Comparison of ENCODE assay signal across 27 cellular contexts in genomic region chr4:138177278-138177968, GRCh38.
DNase-seq lines count a peak whose midpoint lies in the region; ATAC-seq, FAIRE-seq and TF ChIP-seq lines count a peak whose summit lies in the region.
"Had no signal": no experiment of that assay in that cellular context is flagged by ENCODE, and none has a peak within 500 bp of the region (broad histone marks: within the 10 kb centered on the region; RNA-seq: fewer than 3 reads in every experiment).

No MANE protein-coding gene starts in this region.

- DNase-seq in MCF 10A (ENCODE audit: unreplicated experiment) (no peak), mammary epithelial cell (no peak), endothelial cell of umbilical vein (ENCODE audit: low read depth, low spot score) (no peak), SIG-M5 (lab: John Stamatoyannopoulos, UW) (no peak), amniotic stem cell (lab: John Stamatoyannopoulos, UW) (no peak)
- DNase-seq: 8988T; activated CD4-positive, alpha-beta T cell treated with anti-CD3 and anti-CD28 coated beads, Interleukin-2, amount 10 ng/mL, durations not matched to agents 7 days and 5 days; activated CD8-positive, alpha-beta memory T cell treated with anti-CD3 and anti-CD28 coated beads, Interleukin-2, amount 50 U/mL, for 4 hours; activated effector memory CD4-positive, alpha-beta T cell treated with Interleukin-2 at 50 U/mL for 16 hours; AML-193; CD4-positive, alpha-beta memory T cell; DMS 273 treated with DMSO at 0.1 percent for 48 hours; effector memory CD4-positive, alpha-beta T cell; foreskin fibroblast; heart left ventricle; NCI-H1105; NCI-H2029; NCI-H82; pancreas; spleen; stimulated activated CD4-positive, alpha-beta T cell treated with anti-CD3 and anti-CD28 coated beads, Interleukin-4, amount 100 ng/mL, for 1 hour had no signal

- H3K79me2 ChIP-seq in mammary epithelial cell (ENCODE audit: insufficient read depth, low read length) (no peaks in the 10 kb centered on the region), endothelial cell of umbilical vein (ENCODE audit: control insufficient read depth, insufficient read depth, low read length) (peaks cover 27% of the 10 kb centered on the region)

- in situ Hi-C loops in mammary epithelial cell (cut with MboI; ENCODE audit: low sequenced_read_pairs in 2 of 2): loop anchor here in 1 of 2 donors (25.0 kb wide), 1 partner anchor 140 kb away; no protein-coding TSS in a partner anchor

- no peak overlapping the region for H3K9ac ChIP-seq in mammary epithelial cell (ENCODE audit: insufficient read depth, low read length)
- no peak overlapping the region for H3K9ac ChIP-seq in endothelial cell of umbilical vein (replicated peaks; ENCODE audit: extremely low read depth, insufficient read depth, low read length)

- H3K4me3 Mint-ChIP-seq in MCF 10A (ENCODE audit: unreplicated experiment): no peak overlapping the region
- H3K4me3 Mint-ChIP-seq: activated CD4-positive, alpha-beta T cell treated with anti-CD3 and anti-CD28 coated beads, Interleukin-2, amount 10 ng/mL, durations not matched to agents 7 days and 5 days; CD4-positive, alpha-beta memory T cell; stimulated activated memory B cell treated with anti-CD40 and anti-IgM and Interleukin-4, amounts not matched to agents 10 μg/mL and 1 μg/mL and 100 μg/mL, for 72 hours had no signal

- H3K4me3 ChIP-seq in mammary epithelial cell (replicated peaks in 1 of 3; ENCODE audit: insufficient read depth in 1 of 3, low read depth in 2 of 3, low read length in 3 of 3): no peak overlapping the region
- H3K4me3 ChIP-seq in endothelial cell of umbilical vein (replicated peaks in 1 of 3; ENCODE audit: insufficient read depth in 1 of 3, low read depth in 1 of 3, low read length in 3 of 3): no peak overlapping the region
- H3K4me3 ChIP-seq: heart left ventricle, lung, pancreas, spleen had no signal

- H3K4me1 Mint-ChIP-seq in MCF 10A (ENCODE audit: insufficient read depth, unreplicated experiment): no peaks in the 10 kb centered on the region
- H3K4me1 Mint-ChIP-seq: activated CD4-positive, alpha-beta T cell treated with anti-CD3 and anti-CD28 coated beads, Interleukin-2, amount 10 ng/mL, durations not matched to agents 7 days and 5 days; CD4-positive, alpha-beta memory T cell; stimulated activated memory B cell treated with anti-CD40 and anti-IgM and Interleukin-4, amounts not matched to agents 10 μg/mL and 1 μg/mL and 100 μg/mL, for 72 hours had no signal

- H3K4me1 ChIP-seq in mammary epithelial cell (ENCODE audit: insufficient read depth, low read length): no peaks in the 10 kb centered on the region
- H3K4me1 ChIP-seq in endothelial cell of umbilical vein (ENCODE audit: control insufficient read depth, extremely low read depth, insufficient read depth, low read length): peaks cover 10% of the 10 kb centered on the region

- no peaks in the 10 kb centered on the region for H3K9me1 ChIP-seq in endothelial cell of umbilical vein (replicated peaks; ENCODE audit: control insufficient read depth, extremely low read depth, insufficient read depth, low read length)

- H3K27ac Mint-ChIP-seq in MCF 10A (ENCODE audit: low read depth, unreplicated experiment): peak overlapping the region; percentile 20
- H3K27ac Mint-ChIP-seq: activated CD4-positive, alpha-beta T cell treated with anti-CD3 and anti-CD28 coated beads, Interleukin-2, amount 10 ng/mL, durations not matched to agents 7 days and 5 days; CD4-positive, alpha-beta memory T cell; stimulated activated memory B cell treated with anti-CD40 and anti-IgM and Interleukin-4, amounts not matched to agents 10 μg/mL and 1 μg/mL and 100 μg/mL, for 72 hours had no signal

- H2AFZ ChIP-seq in mammary epithelial cell (ENCODE audit: low read depth, low read length): no peak overlapping the region
- no peak overlapping the region for H2AFZ ChIP-seq in endothelial cell of umbilical vein (ENCODE audit: low read depth, low read length)

- ATAC-seq in HG02623 (IDR thresholded peaks at IDR 0.05; ENCODE audit: unreplicated experiment) (peak; percentile 70), HG03354 (IDR thresholded peaks at IDR 0.05; ENCODE audit: poor library complexity, severe bottlenecking, unreplicated experiment) (peak; percentile 54), HG03135 (IDR thresholded peaks at IDR 0.05; ENCODE audit: unreplicated experiment) (no peak)
- ATAC-seq: heart left ventricle; pancreas; stimulated activated memory B cell treated with anti-CD40 and anti-IgM and Interleukin-4, amounts not matched to agents 10 μg/mL and 1 μg/mL and 100 μg/mL, for 72 hours had no signal

- H3K27me3 Mint-ChIP-seq in MCF 10A (ENCODE audit: insufficient read depth, unreplicated experiment): no peaks in the 10 kb centered on the region
- H3K27me3 Mint-ChIP-seq: activated CD4-positive, alpha-beta T cell treated with anti-CD3 and anti-CD28 coated beads, Interleukin-2, amount 10 ng/mL, durations not matched to agents 7 days and 5 days; CD4-positive, alpha-beta memory T cell; stimulated activated memory B cell treated with anti-CD40 and anti-IgM and Interleukin-4, amounts not matched to agents 10 μg/mL and 1 μg/mL and 100 μg/mL, for 72 hours had no signal

- no peaks in the 10 kb centered on the region for H3K9me3 Mint-ChIP-seq in MCF 10A (ENCODE audit: unreplicated experiment)
- H3K9me3 Mint-ChIP-seq: activated CD4-positive, alpha-beta T cell treated with anti-CD3 and anti-CD28 coated beads, Interleukin-2, amount 10 ng/mL, durations not matched to agents 7 days and 5 days had no signal

- WGBS in mammary epithelial cell (ENCODE audit: low coverage, missing lambda C conversion rate): 100% methylated on average over 1 of the region's 2 CpGs

- no peaks in the 10 kb centered on the region for H4K20me1 ChIP-seq in mammary epithelial cell (ENCODE audit: insufficient read depth, low read length)
- H4K20me1 ChIP-seq in endothelial cell of umbilical vein (replicated peaks; ENCODE audit: control insufficient read depth, extremely low read depth, insufficient read depth, low read length): peaks cover 2% of the 10 kb centered on the region

- intact Hi-C loops in MCF 10A (cut with micrococcal nuclease): no loop called here
- intact Hi-C loops in mammary epithelial cell (cut with micrococcal nuclease): no loop called here
- intact Hi-C loops in endothelial cell of umbilical vein (cut with micrococcal nuclease): loop anchor here (5.0 kb wide), 1 partner anchor 735 kb away; no protein-coding TSS in a partner anchor

- no peak for FAIRE-seq in endothelial cell of umbilical vein (lab: Jason Lieb, UNC)
- FAIRE-seq: pancreas had no signal

- dilution Hi-C loops in mammary epithelial cell (cut with HindIII; ENCODE audit: low sequenced_read_pairs): no loop called here
- dilution Hi-C loops in endothelial cell of umbilical vein (cut with MboI; ENCODE audit: extremely low pct_ligation_motif_present, low sequenced_read_pairs): no loop called here

- H3K9me3 ChIP-seq in mammary epithelial cell (replicated peaks; ENCODE audit: insufficient read depth, low read length): no peaks in the 10 kb centered on the region
- no peaks in the 10 kb centered on the region for H3K9me3 ChIP-seq in endothelial cell of umbilical vein (replicated peaks; ENCODE audit: control insufficient read depth, insufficient read depth, low read length)
- H3K9me3 ChIP-seq: heart left ventricle, pancreas, spleen had no signal

- H3K27ac ChIP-seq in mammary epithelial cell (ENCODE audit: insufficient read depth, low read depth, low read length) (no peak overlapping the region), endothelial cell of umbilical vein (ENCODE audit: insufficient read depth, low read depth, low read length) (peak overlapping the region; percentile 20)
- H3K27ac ChIP-seq: heart left ventricle, pancreas, spleen, VCaP had no signal

- H3K36me3 ChIP-seq in mammary epithelial cell (ENCODE audit: insufficient read depth, low read length): peaks cover 38% of the 10 kb centered on the region
- peaks cover 8 to 61% of the 10 kb centered on the region in 2 experiments for H3K36me3 ChIP-seq in endothelial cell of umbilical vein (ENCODE audit: control insufficient read depth in 2 of 2, extremely low read depth in 1 of 2, insufficient read depth in 2 of 2, low read length in 2 of 2)
- H3K36me3 ChIP-seq: heart left ventricle, pancreas, spleen had no signal

- POLR2A ChIA-PET in MCF 10A (lab: Yijun Ruan, JAX) (no interaction called here), endothelial cell of umbilical vein (lab: Charles Lee) (no interaction called here)

- CTCF ChIA-PET in MCF 10A (lab: Yijun Ruan, JAX) (interaction anchor here (0.6 to 0.7 kb wide), 3 partner anchors 10 to 763 kb away, joined by 3 to 4 read pairs (median 4); no protein-coding TSS in a partner anchor), mammary epithelial cell (lab: Charles Lee; ENCODE audit: low non-redundant PET) (no interaction called here), endothelial cell of umbilical vein (lab: Charles Lee) (interaction anchor here (2.8 kb wide), 1 partner anchor 87 kb away, joined by 6 read pairs; no protein-coding TSS in a partner anchor)

- BruUV-seq in MCF 10A (replicated peaks; lab: Mats Ljungman, UMichigan) (no TSS peak), mammary epithelial cell (replicated peaks; lab: Mats Ljungman, UMichigan) (no TSS peak), endothelial cell of umbilical vein (replicated peaks; lab: Mats Ljungman, UMichigan) (no TSS peak)

- TF ChIP-seq CTCF in MCF 10A (IDR thresholded peaks at IDR 0.05; ENCODE audit: unreplicated experiment) (no peak), mammary epithelial cell (conservative IDR thresholded peaks at IDR 0.05 in 1 of 2, IDR thresholded peaks at IDR 0.05 in 1 of 2; ENCODE audit: extremely low read depth in 1 of 2, insufficient read depth in 1 of 2, low read depth in 1 of 2, low read length in 2 of 2) (no peak), endothelial cell of umbilical vein (IDR thresholded peaks at IDR 0.05; ENCODE audit: extremely low read depth in 1 of 2, insufficient read depth in 1 of 2, low read depth in 1 of 2, low read length in 2 of 2) (no peak)

- H3K27me3 ChIP-seq in mammary epithelial cell (ENCODE audit: insufficient read depth, low read length) (no peaks in the 10 kb centered on the region), endothelial cell of umbilical vein (ENCODE audit: control insufficient read depth in 2 of 2, insufficient read depth in 2 of 2, low read length in 2 of 2) (no peaks in the 10 kb centered on the region)
- H3K27me3 ChIP-seq: heart left ventricle, pancreas, spleen had no signal

- peaks cover 66% of the 10 kb centered on the region for H3K36me3 Mint-ChIP-seq in MCF 10A (ENCODE audit: insufficient read depth, unreplicated experiment)
- H3K36me3 Mint-ChIP-seq: CD4-positive, alpha-beta memory T cell; stimulated activated memory B cell treated with anti-CD40 and anti-IgM and Interleukin-4, amounts not matched to agents 10 μg/mL and 1 μg/mL and 100 μg/mL, for 72 hours had no signal

- H3K4me2 ChIP-seq in mammary epithelial cell (ENCODE audit: insufficient read depth, low read depth, low read length): no peak overlapping the region
- H3K4me2 ChIP-seq in endothelial cell of umbilical vein (ENCODE audit: insufficient read depth, low read length): no peak overlapping the region

- no peak for TF ChIP-seq POLR2A in endothelial cell of umbilical vein (IDR thresholded peaks at IDR 0.05; ENCODE audit: low read depth, low read length)

TF ChIP-seq in endothelial cell of umbilical vein, 7 proteins besides CTCF, POLR2A, EP300 and RAD21:
- TF ChIP-seq FOS (IDR thresholded peaks at IDR 0.05; ENCODE audit: borderline replicate concordance, insufficient read depth, low read length): no peak
- TF ChIP-seq JUN (IDR thresholded peaks at IDR 0.05; ENCODE audit: borderline replicate concordance, insufficient read depth, insufficient read length, low read depth): no peak
